8 cellular contexts compared by ENCODE assay signal in genomic region chr16:10744370-10745030, GRCh38. TPM values are rescaled to one million over a fixed set of nuclear protein-coding genes. Genes with fewer than 3 reads are reported as not detected.
A peak's percentile ranks its signal among the peaks of the same experiment; 100 is the strongest.
DNase-seq lines count a peak whose midpoint lies in the region; ATAC-seq and TF ChIP-seq lines count a peak whose summit lies in the region.

No MANE protein-coding gene starts in this region.

- intact Hi-C loops in posterior vena cava (cut with DNase I), result loop anchor here (5.0 to 10.0 kb wide), 2 partner anchors 80 to 173 kb away; no protein-coding TSS in a partner anchor

- H3K4me3 ChIP-seq in fibroblast of villous mesenchyme (ENCODE audit: low read depth, low read length), result peak overlapping the region; percentile 49

- DNase-seq in NCI-H2196 (lab: John Stamatoyannopoulos, UW; ENCODE audit: unreplicated experiment) (peak; percentile 41), NCI-H2196 treated with DMSO at 0.1 percent for 48 hours (lab: John Stamatoyannopoulos, UW; ENCODE audit: unreplicated experiment) (no peak), SW480 (ENCODE audit: low spot score) (peak; percentile 47), fibroblast of villous mesenchyme (ENCODE audit: low read depth) (peak; percentile 53), posterior vena cava (ENCODE audit: low spot score) (peak; percentile 81), pons (ENCODE audit: low spot score) (no peak)
- DNase-seq in activated CD8-positive, alpha-beta memory T cell treated with anti-CD3 and anti-CD28 coated beads for 24 hours, result no peak

- no peak for TF ChIP-seq CTCF in fibroblast of villous mesenchyme (IDR thresholded peaks at IDR 0.05; ENCODE audit: insufficient read depth, low read depth, low read length)

- ATAC-seq in GM21576 (IDR thresholded peaks at IDR 0.05; ENCODE audit: unreplicated experiment), result no peak

RNA-seq across cellular contexts. Expression of gene NUBP1, which starts 0.9 kb away (rescaled TPM):
- total RNA-seq in fibroblast of villous mesenchyme (13.0 and 17.7 TPM in 2 replicates), posterior vena cava (10 to 100 TPM; 27.1 to 29.8 TPM)

RNA-seq across cellular contexts. Expression of gene TEKT5, which starts 49.8 kb away (rescaled TPM):
- under 0.01 TPM in 1 of 2 replicates, not detected in the other for total RNA-seq in fibroblast of villous mesenchyme
- total RNA-seq in posterior vena cava, result under 1 TPM in 1 of 2 donors, not detected in 1; 0.14 TPM

Comparison
In these comparisons a context has a peak if more than half of its experiments do, and no peak if none do; other contexts are left out.
1. DNase-seq: peak in NCI-H2196 (single experiment), SW480 (single experiment), fibroblast of villous mesenchyme (single experiment) and posterior vena cava (single experiment); none in NCI-H2196 treated with DMSO at 0.1 percent for 48 hours (single experiment), activated CD8-positive, alpha-beta memory T cell treated with anti-CD3 and anti-CD28 coated beads for 24 hours (single experiment) and pons (single experiment).